ENCODE assay signal across 26 cellular contexts in the genomic region with DNA sequence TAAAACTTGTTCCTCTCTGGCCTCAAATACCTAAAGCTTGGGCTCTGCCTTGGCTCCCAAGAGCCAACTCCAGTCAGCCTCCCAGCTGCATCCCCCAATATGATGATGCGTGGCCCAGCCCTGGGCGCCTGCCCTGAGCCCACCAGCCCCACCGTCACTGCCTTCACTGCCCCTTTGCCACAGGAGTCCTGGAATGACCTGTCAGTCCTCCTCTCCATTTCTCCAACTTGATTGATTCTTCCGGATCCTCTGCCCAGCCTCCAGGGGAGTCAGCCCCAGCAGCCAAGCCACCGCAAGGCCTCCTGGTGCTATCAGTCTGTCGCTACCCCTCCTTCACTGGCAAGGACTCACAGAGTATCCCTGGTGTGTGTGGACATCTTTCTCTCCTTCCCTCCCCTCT.
DNase-seq lines count a peak whose midpoint lies in the region; ATAC-seq, FAIRE-seq and TF ChIP-seq lines count a peak whose summit lies in the region.
"Had no signal": no experiment of that assay in that cellular context is flagged by ENCODE, and none has a peak within 500 bp of the region (broad histone marks: within the 10 kb centered on the region; RNA-seq: fewer than 3 reads in every experiment).

No MANE protein-coding gene starts in this region.

- H3K27ac ChIP-seq in RWPE2 (ENCODE audit: poor library complexity, severe bottlenecking) (no peak overlapping the region), trophoblast cell (ENCODE audit: low read depth, low read length) (no peak overlapping the region), SJCRH30 (no peak overlapping the region)
- H3K27ac ChIP-seq: BLaER1 treated with 17β-estradiol and CSF1 and Interleukin-3, amounts not matched to agents 10 nM and 100 nM had no signal

- H3K18ac ChIP-seq in trophoblast cell (ENCODE audit: low read length), result peak overlapping the region; percentile 49

- H3K4me1 ChIP-seq in RWPE2 (ENCODE audit: insufficient read depth, poor library complexity, severe bottlenecking) (peaks cover 16% of the 10 kb centered on the region), trophoblast cell (ENCODE audit: control insufficient read depth in 1 of 2, insufficient read depth in 2 of 2, low read length in 2 of 2) (peaks cover 50 to 51% of the 10 kb centered on the region in 2 experiments), SJCRH30 (peaks cover 14% of the 10 kb centered on the region)
- H3K4me1 ChIP-seq: BE2C, HAP-1 had no signal

- H3K36me3 ChIP-seq in RWPE2 (ENCODE audit: low read depth), result no peaks in the 10 kb centered on the region
- no peaks in the 10 kb centered on the region for H3K36me3 ChIP-seq in trophoblast cell (ENCODE audit: control insufficient read depth in 1 of 2, insufficient read depth in 2 of 2, low read length in 2 of 2)
- H3K36me3 ChIP-seq in SJCRH30, result no peaks in the 10 kb centered on the region
- H3K36me3 ChIP-seq: BE2C; BLaER1 treated with 17β-estradiol and CSF1 and Interleukin-3, amounts not matched to agents 10 nM and 100 nM; HAP-1 had no signal

- H3K4me2 ChIP-seq in trophoblast cell (ENCODE audit: low read length), result no peak overlapping the region
- H3K4me2 ChIP-seq: A549; BLaER1 treated with 17β-estradiol and CSF1 and Interleukin-3, amounts not matched to agents 10 nM and 100 nM had no signal

- H3K79me1 ChIP-seq in trophoblast cell (ENCODE audit: low read length), result peaks cover 47% of the 10 kb centered on the region

- no peak overlapping the region for H3K4me3 ChIP-seq in RWPE2 (ENCODE audit: severe bottlenecking)
- H3K4me3 ChIP-seq in trophoblast cell (ENCODE audit: low read depth, low read length), result no peak overlapping the region
- H3K4me3 ChIP-seq in SJCRH30, result no peak overlapping the region
- H3K4me3 ChIP-seq: A549; BLaER1 treated with 17β-estradiol and CSF1 and Interleukin-3, amounts not matched to agents 10 nM and 100 nM; GM12878; HAP-1 had no signal

- no peak for ATAC-seq in RWPE2 (ENCODE audit: low read depth)
- ATAC-seq in HG03439 (IDR thresholded peaks at IDR 0.05; ENCODE audit: unreplicated experiment), result no peak
- ATAC-seq in GM21526 (IDR thresholded peaks at IDR 0.05; ENCODE audit: low FRiP score, unreplicated experiment), result no peak
- ATAC-seq: A549, GM12878 had no signal

- H2AFZ ChIP-seq in trophoblast cell (ENCODE audit: insufficient read depth, low read length, poor library complexity), result no peak overlapping the region

- H2AK5ac ChIP-seq in trophoblast cell (ENCODE audit: low read length), result peak overlapping the region; percentile 50

- peak overlapping the region; percentile 49 for H4K91ac ChIP-seq in trophoblast cell (ENCODE audit: low read depth, low read length)

- WGBS in trophoblast cell (ENCODE audit: extremely low coverage, insufficient coverage, insufficient read length), result no CpG with 5 or more reads among the region's 6 CpGs

- H2BK5ac ChIP-seq in trophoblast cell (ENCODE audit: low read depth, low read length, poor library complexity), result peak overlapping the region; percentile 4

- peak; percentile 50 for FAIRE-seq in urothelium cell line (lab: Jason Lieb, UNC)
- FAIRE-seq: A549, D721Med, GM12878, GM19239, H54 had no signal

- no peak overlapping the region for H3K9ac ChIP-seq in trophoblast cell (ENCODE audit: low read length)
- H3K9ac ChIP-seq: BLaER1 treated with 17β-estradiol and CSF1 and Interleukin-3, amounts not matched to agents 10 nM and 100 nM had no signal

- peak overlapping the region; percentile 63 for H3K14ac ChIP-seq in trophoblast cell (ENCODE audit: low read length)

- H3K27me3 ChIP-seq in RWPE2 (ENCODE audit: insufficient read depth, poor library complexity, severe bottlenecking) (no peaks in the 10 kb centered on the region), trophoblast cell (ENCODE audit: insufficient read depth, low read length) (no peaks in the 10 kb centered on the region), SJCRH30 (no peaks in the 10 kb centered on the region)
- H3K27me3 ChIP-seq: BE2C; BLaER1 treated with 17β-estradiol and CSF1 and Interleukin-3, amounts not matched to agents 10 nM and 100 nM had no signal

- peak overlapping the region; percentile 10 for H2BK120ac ChIP-seq in trophoblast cell (ENCODE audit: insufficient read depth, low read length, poor library complexity)

- peaks cover 7% of the 10 kb centered on the region for H3K79me2 ChIP-seq in trophoblast cell (ENCODE audit: control insufficient read depth, insufficient read depth, low read length, poor library complexity)

- DNase-seq in RWPE2 (ENCODE audit: low spot score) (peak; percentile 71), islet precursor cell (peak; percentile 38), trophoblast cell (no peak), urothelium cell line (ENCODE audit: low spot score) (no peak), SJCRH30 (no peak)
- DNase-seq: 8988T; ACHN; AML-193; BE2C; CD4-positive, alpha-beta T cell; CD8-positive, alpha-beta memory T cell; DMS 273 treated with DMSO at 0.1 percent for 48 hours; DMS79; EL; GDM1; GOT3; HFFc6 had no signal

- no peak overlapping the region for H3K23ac ChIP-seq in trophoblast cell (ENCODE audit: low read length)

- H3K9me3 ChIP-seq in RWPE2 (ENCODE audit: severe bottlenecking) (no peaks in the 10 kb centered on the region), trophoblast cell (ENCODE audit: insufficient read depth, low read depth, low read length) (peaks cover 2% of the 10 kb centered on the region), SJCRH30 (replicated peaks) (no peaks in the 10 kb centered on the region)
- H3K9me3 ChIP-seq: A549; BE2C; BLaER1 treated with 17β-estradiol and CSF1 and Interleukin-3, amounts not matched to agents 10 nM and 100 nM; HAP-1 had no signal

- TF ChIP-seq CTCF in RWPE2 (IDR thresholded peaks at IDR 0.05; ENCODE audit: poor library complexity, severe bottlenecking), result no peak

- no peak overlapping the region for H4K12ac ChIP-seq in trophoblast cell (ENCODE audit: low read depth, low read length)

- H4K8ac ChIP-seq in trophoblast cell (ENCODE audit: low read depth, low read length), result no peak overlapping the region

- H3K4ac ChIP-seq in trophoblast cell (ENCODE audit: low read depth, low read length), result no peak overlapping the region

- H2BK12ac ChIP-seq in trophoblast cell (ENCODE audit: low read length), result peak overlapping the region; percentile 43

Comparison
In these comparisons a context has a peak if more than half of its experiments do, and no peak if none do; other contexts are left out.
1. DNase-seq: peak in RWPE2 (single experiment) and islet precursor cell (single experiment); none in trophoblast cell (0 of 2), urothelium cell line (single experiment) and SJCRH30 (0 of 2).